ENCODE assay signal across 15 cellular contexts in genomic region chr6:250676-251075, GRCh38.
"Had no signal": no experiment of that assay in that cellular context is flagged by ENCODE, and none has a peak within 500 bp of the region (broad histone marks: within the 10 kb centered on the region; RNA-seq: fewer than 3 reads in every experiment).

No MANE protein-coding gene starts in this region.

- H3K36me3 ChIP-seq: ascending aorta, gastroesophageal sphincter, heart right ventricle, lower lobe of right lung, pancreas, sigmoid colon, SJCRH30, spleen, thoracic aorta, upper lobe of right lung had no signal

- H3K27ac ChIP-seq: ascending aorta, gastroesophageal sphincter, heart right ventricle, lower lobe of right lung, pancreas, sigmoid colon, SJCRH30, spleen, thoracic aorta, upper lobe of right lung had no signal

- H3K36me3 Mint-ChIP-seq: mesothelial cell of epicardium had no signal

- H3K4me1 Mint-ChIP-seq: mesothelial cell of epicardium had no signal

- DNase-seq: activated effector memory CD4-positive, alpha-beta T cell treated with Interleukin-2 at 50 U/mL for 16 hours; heart right ventricle; left cardiac atrium; lower lobe of right lung; pancreas; sigmoid colon; SJCRH30; spleen; T1000; upper lobe of right lung had no signal

- H3K4me3 Mint-ChIP-seq: mesothelial cell of epicardium had no signal

- H3K27ac Mint-ChIP-seq: mesothelial cell of epicardium had no signal

- FAIRE-seq: pancreas had no signal

- H3K27me3 ChIP-seq: ascending aorta, pancreas, sigmoid colon, SJCRH30, spleen, upper lobe of right lung had no signal

- ATAC-seq: activated CD4-positive, CD25-positive, alpha-beta regulatory T cell treated with anti-CD3 and anti-CD28 coated beads, Interleukin-2, amount 50 U/mL, for 24 hours; gastroesophageal sphincter; heart right ventricle; left cardiac atrium; lower lobe of right lung; pancreas; upper lobe of right lung had no signal

- H3K4me1 ChIP-seq: ascending aorta, gastroesophageal sphincter, lower lobe of right lung, pancreas, sigmoid colon, SJCRH30, upper lobe of right lung had no signal

- H3K9me3 ChIP-seq: ascending aorta, gastroesophageal sphincter, heart right ventricle, lower lobe of right lung, pancreas, sigmoid colon, SJCRH30, spleen, thoracic aorta, upper lobe of right lung had no signal

- H3K4me3 ChIP-seq: ascending aorta, gastroesophageal sphincter, heart right ventricle, lower lobe of right lung, pancreas, sigmoid colon, SJCRH30, spleen, thoracic aorta, upper lobe of right lung had no signal
